ENCODE assay signal across 2 cellular contexts in the genomic region with DNA sequence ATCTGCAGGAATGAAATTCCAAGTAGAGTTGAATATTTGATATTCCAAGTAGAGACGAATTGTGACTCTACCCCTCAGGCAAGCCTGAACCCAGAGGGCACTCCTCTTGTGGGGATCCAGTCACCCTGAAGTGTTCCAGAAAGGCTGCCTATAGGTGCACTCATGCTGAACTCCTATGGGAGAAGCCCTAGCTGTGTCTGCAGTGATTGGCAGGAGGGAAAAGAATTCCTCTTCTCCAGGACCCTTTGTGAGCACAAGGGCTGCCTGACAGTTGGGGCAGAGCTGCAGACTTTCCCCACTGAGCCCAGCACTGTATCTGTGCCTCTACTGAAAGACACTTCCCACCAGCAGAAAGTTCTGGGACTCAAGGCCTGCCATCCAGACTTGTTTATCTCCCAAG.
TF ChIP-seq lines count a peak whose summit lies in the region.

No MANE protein-coding gene starts in this region.

TF ChIP-seq in SK-N-SH treated with all-trans-retinoic acid at 6 μM for 48 hours, 23 proteins besides CTCF, POLR2A, EP300 and RAD21 (continued from another document):
- TF ChIP-seq, protein P1, sequence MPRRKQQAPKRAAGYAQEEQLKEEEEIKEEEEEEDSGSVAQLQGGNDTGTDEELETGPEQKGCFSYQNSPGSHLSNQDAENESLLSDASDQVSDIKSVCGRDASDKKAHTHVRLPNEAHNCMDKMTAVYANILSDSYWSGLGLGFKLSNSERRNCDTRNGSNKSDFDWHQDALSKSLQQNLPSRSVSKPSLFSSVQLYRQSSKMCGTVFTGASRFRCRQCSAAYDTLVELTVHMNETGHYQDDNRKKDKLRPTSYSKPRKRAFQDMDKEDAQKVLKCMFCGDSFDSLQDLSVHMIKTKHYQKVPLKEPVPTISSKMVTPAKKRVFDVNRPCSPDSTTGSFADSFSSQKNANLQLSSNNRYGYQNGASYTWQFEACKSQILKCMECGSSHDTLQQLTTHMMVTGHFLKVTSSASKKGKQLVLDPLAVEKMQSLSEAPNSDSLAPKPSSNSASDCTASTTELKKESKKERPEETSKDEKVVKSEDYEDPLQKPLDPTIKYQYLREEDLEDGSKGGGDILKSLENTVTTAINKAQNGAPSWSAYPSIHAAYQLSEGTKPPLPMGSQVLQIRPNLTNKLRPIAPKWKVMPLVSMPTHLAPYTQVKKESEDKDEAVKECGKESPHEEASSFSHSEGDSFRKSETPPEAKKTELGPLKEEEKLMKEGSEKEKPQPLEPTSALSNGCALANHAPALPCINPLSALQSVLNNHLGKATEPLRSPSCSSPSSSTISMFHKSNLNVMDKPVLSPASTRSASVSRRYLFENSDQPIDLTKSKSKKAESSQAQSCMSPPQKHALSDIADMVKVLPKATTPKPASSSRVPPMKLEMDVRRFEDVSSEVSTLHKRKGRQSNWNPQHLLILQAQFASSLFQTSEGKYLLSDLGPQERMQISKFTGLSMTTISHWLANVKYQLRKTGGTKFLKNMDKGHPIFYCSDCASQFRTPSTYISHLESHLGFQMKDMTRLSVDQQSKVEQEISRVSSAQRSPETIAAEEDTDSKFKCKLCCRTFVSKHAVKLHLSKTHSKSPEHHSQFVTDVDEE (CRISPR knock-in tag; IDR thresholded peaks at IDR 0.05), result no peak

TF ChIP-seq in SK-N-SH, 30 proteins besides CTCF, POLR2A, EP300 and RAD21 (continued from another document):
- TF ChIP-seq TCF12 (IDR thresholded peaks at IDR 0.05), result no peak
- TF ChIP-seq CHD2 (IDR thresholded peaks at IDR 0.05; ENCODE audit: low read length, partially characterized antibody), result no peak
